ENCODE assay signal across 23 cellular contexts in the genomic region with DNA sequence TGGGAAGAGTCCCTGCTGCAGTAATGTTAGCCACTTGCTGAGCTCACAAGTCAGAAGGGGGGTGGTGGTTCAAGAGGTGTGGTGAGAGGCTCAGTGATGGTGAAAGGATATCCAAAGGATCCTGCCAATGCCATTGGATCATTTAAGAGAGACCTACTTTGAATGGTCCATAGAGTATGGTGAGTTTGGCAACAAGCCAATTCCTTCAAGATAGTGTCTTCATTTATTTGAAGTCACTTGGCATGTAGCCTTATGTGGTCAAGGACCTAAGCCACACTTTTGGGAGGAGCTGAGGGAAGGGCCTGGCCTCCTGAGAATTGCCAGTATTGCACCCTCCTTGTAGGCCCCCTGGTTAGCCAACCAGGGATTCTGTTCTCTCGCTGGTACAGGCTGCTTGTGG.
"Had no signal": no experiment of that assay in that cellular context is flagged by ENCODE, and none has a peak within 500 bp of the region (broad histone marks: within the 10 kb centered on the region; RNA-seq: fewer than 3 reads in every experiment).

No MANE protein-coding gene starts in this region.

- DNase-seq: activated CD4-positive, alpha-beta memory T cell treated with anti-CD3 and anti-CD28 coated beads, Interleukin-2, amount 10 ng/mL, durations not matched to agents 7 days and 5 days; activated CD4-positive, alpha-beta T cell treated with anti-CD3 and anti-CD28 coated beads, Interleukin-2, amount 10 ng/mL, durations not matched to agents 24 days and 14 days; activated CD8-positive, alpha-beta memory T cell treated with anti-CD3 and anti-CD28 coated beads, Interleukin-2, amount 10 ng/mL, durations not matched to agents 7 days and 5 days; activated effector memory CD4-positive, alpha-beta T cell treated with anti-CD3 and anti-CD28 coated beads, Interleukin-2, amount 50 U/mL, for 16 hours; activated naive CD4-positive, alpha-beta T cell treated with anti-CD3 and anti-CD28 coated beads, Interleukin-2, amount 50 U/mL, for 16 hours; activated naive CD8-positive, alpha-beta T cell treated with anti-CD3 and anti-CD28 coated beads, Interleukin-2, amount 50 U/mL, for 24 hours; activated T-cell treated with anti-CD3 and anti-CD28 coated beads for 4 hours; body of pancreas; effector CD8-positive, alpha-beta T cell; foreskin melanocyte; glutamatergic neuron; left ventricle myocardium inferior; natural killer cell; stimulated activated CD4-positive, alpha-beta T cell treated with anti-CD3 and anti-CD28 coated beads, Interleukin-12 subunit alpha, Interleukin-12 subunit beta, amount 100 ng/mL, for 4 hours; stimulated activated CD4-positive, alpha-beta T cell treated with anti-CD3 and anti-CD28 coated beads, Interleukin-4, amount 100 ng/mL, for 4 hours; stimulated activated naive CD8-positive, alpha-beta T cell treated with anti-CD3 and anti-CD28 coated beads, Interleukin-15, Interleukin-2, amounts not matched to agents 100 U/mL and 50 U/mL, for 24 hours; T1000; upper lobe of right lung had no signal

- H3K36me3 ChIP-seq: left ventricle myocardium inferior, upper lobe of right lung had no signal

- H3K4me1 ChIP-seq: body of pancreas, upper lobe of right lung had no signal

- H3K4me3 Mint-ChIP-seq: activated CD4-positive, alpha-beta memory T cell treated with anti-CD3 and anti-CD28 coated beads, Interleukin-2, amount 10 ng/mL, durations not matched to agents 7 days and 5 days; activated CD4-positive, alpha-beta T cell treated with anti-CD3 and anti-CD28 coated beads, Interleukin-2, amount 10 ng/mL, durations not matched to agents 24 days and 14 days; activated CD8-positive, alpha-beta memory T cell treated with anti-CD3 and anti-CD28 coated beads, Interleukin-2, amount 10 ng/mL, durations not matched to agents 7 days and 5 days; activated naive CD8-positive, alpha-beta T cell treated with anti-CD3 and anti-CD28 coated beads, Interleukin-2, amount 50 U/mL, for 24 hours; dendritic cell treated with granulocyte-macrophage colony-stimulating factor and Interleukin-4, amounts not matched to agents 40 ng/mL and 50 ng/mL, for 4 days; natural killer cell; T-helper 1 cell treated with Interleukin-12 subunit alpha and Interleukin-12 subunit beta and Interleukin-4 antibody, amounts not matched to agents 30 μg/mL and 1 μg/mL, for 36 hours had no signal

- H3K4me3 ChIP-seq: body of pancreas, hepatocyte, left ventricle myocardium inferior, upper lobe of right lung had no signal

- ATAC-seq: activated CD8-positive, alpha-beta memory T cell treated with anti-CD3 and anti-CD28 coated beads, Interleukin-2, amount 10 ng/mL, durations not matched to agents 7 days and 5 days; activated naive CD8-positive, alpha-beta T cell treated with anti-CD3 and anti-CD28 coated beads, Interleukin-2, amount 50 U/mL, for 24 hours; body of pancreas; esophagus mucosa; natural killer cell; stimulated activated naive CD8-positive, alpha-beta T cell treated with anti-CD3 and anti-CD28 coated beads, Interleukin-15, Interleukin-2, amounts not matched to agents 100 U/mL and 50 U/mL, for 24 hours; upper lobe of right lung had no signal

- H3K9me3 Mint-ChIP-seq: activated CD4-positive, alpha-beta memory T cell treated with anti-CD3 and anti-CD28 coated beads, Interleukin-2, amount 10 ng/mL, durations not matched to agents 7 days and 5 days; activated CD4-positive, alpha-beta T cell treated with anti-CD3 and anti-CD28 coated beads, Interleukin-2, amount 10 ng/mL, durations not matched to agents 24 days and 14 days; activated naive CD8-positive, alpha-beta T cell treated with anti-CD3 and anti-CD28 coated beads, Interleukin-2, amount 50 U/mL, for 24 hours; dendritic cell treated with granulocyte-macrophage colony-stimulating factor and Interleukin-4, amounts not matched to agents 40 ng/mL and 50 ng/mL, for 4 days; natural killer cell; T-helper 1 cell treated with Interleukin-12 subunit alpha and Interleukin-12 subunit beta and Interleukin-4 antibody, amounts not matched to agents 30 μg/mL and 1 μg/mL, for 36 hours had no signal

- H3K4me1 Mint-ChIP-seq: activated CD4-positive, alpha-beta T cell treated with anti-CD3 and anti-CD28 coated beads, Interleukin-2, amount 10 ng/mL, durations not matched to agents 24 days and 14 days; activated naive CD8-positive, alpha-beta T cell treated with anti-CD3 and anti-CD28 coated beads, Interleukin-2, amount 50 U/mL, for 24 hours; natural killer cell had no signal

- H3K27me3 Mint-ChIP-seq: activated CD8-positive, alpha-beta memory T cell treated with anti-CD3 and anti-CD28 coated beads, Interleukin-2, amount 10 ng/mL, durations not matched to agents 7 days and 5 days; activated naive CD8-positive, alpha-beta T cell treated with anti-CD3 and anti-CD28 coated beads, Interleukin-2, amount 50 U/mL, for 24 hours; dendritic cell treated with granulocyte-macrophage colony-stimulating factor and Interleukin-4, amounts not matched to agents 40 ng/mL and 50 ng/mL, for 4 days; progenitor cell of endocrine pancreas had no signal

- H3K27me3 ChIP-seq: body of pancreas, hepatocyte, upper lobe of right lung had no signal

- H3K27ac ChIP-seq: body of pancreas, hepatocyte, left ventricle myocardium inferior, upper lobe of right lung had no signal

- H3K9me3 ChIP-seq: body of pancreas, left ventricle myocardium inferior, upper lobe of right lung had no signal

- H3K27ac Mint-ChIP-seq: activated CD4-positive, alpha-beta memory T cell treated with anti-CD3 and anti-CD28 coated beads, Interleukin-2, amount 10 ng/mL, durations not matched to agents 7 days and 5 days; activated CD4-positive, alpha-beta T cell treated with anti-CD3 and anti-CD28 coated beads, Interleukin-2, amount 10 ng/mL, durations not matched to agents 24 days and 14 days; activated CD8-positive, alpha-beta memory T cell treated with anti-CD3 and anti-CD28 coated beads, Interleukin-2, amount 10 ng/mL, durations not matched to agents 7 days and 5 days; activated naive CD8-positive, alpha-beta T cell treated with anti-CD3 and anti-CD28 coated beads, Interleukin-2, amount 50 U/mL, for 24 hours; dendritic cell treated with granulocyte-macrophage colony-stimulating factor and Interleukin-4, amounts not matched to agents 40 ng/mL and 50 ng/mL, for 4 days; natural killer cell; progenitor cell of endocrine pancreas; T-helper 1 cell treated with Interleukin-12 subunit alpha and Interleukin-12 subunit beta and Interleukin-4 antibody, amounts not matched to agents 30 μg/mL and 1 μg/mL, for 36 hours had no signal

- H3K36me3 Mint-ChIP-seq: activated CD8-positive, alpha-beta memory T cell treated with anti-CD3 and anti-CD28 coated beads, Interleukin-2, amount 10 ng/mL, durations not matched to agents 7 days and 5 days; natural killer cell had no signal
